32 cellular contexts compared by ENCODE assay signal in genomic region chr7:146878901-146879300, GRCh38.
"Had no signal": no experiment of that assay in that cellular context is flagged by ENCODE, and none has a peak within 500 bp of the region (broad histone marks: within the 10 kb centered on the region; RNA-seq: fewer than 3 reads in every experiment).

No MANE protein-coding gene starts in this region.

- H3K4me1 ChIP-seq: esophagus muscularis mucosa, foreskin keratinocyte, gastrocnemius medialis, heart left ventricle had no signal

- H3K4me3 Mint-ChIP-seq: activated CD4-positive, alpha-beta memory T cell treated with anti-CD3 and anti-CD28 coated beads, Interleukin-2, amount 10 ng/mL, durations not matched to agents 7 days and 5 days; activated CD4-positive, alpha-beta T cell treated with anti-CD3 and anti-CD28 coated beads, Interleukin-2, amount 10 ng/mL, durations not matched to agents 7 days and 5 days; activated naive CD4-positive, alpha-beta T cell treated with anti-CD3 and anti-CD28 coated beads, Interleukin-2, amount 10 ng/mL, durations not matched to agents 7 days and 5 days; activated naive CD8-positive, alpha-beta T cell treated with anti-CD3 and anti-CD28 coated beads, Interleukin-2, amount 10 ng/mL, durations not matched to agents 7 days and 5 days; activated T-cell treated with anti-CD3 and anti-CD28 coated beads, Interleukin-2, amount 50 U/mL, for 24 hours; activated T-cell treated with anti-CD3 and anti-CD28 coated beads, Interleukin-2, amount 50 U/mL, for 72 hours; central memory CD8-positive, alpha-beta T cell; effector memory CD8-positive, alpha-beta T cell; T-helper 17 cell; WTC11 had no signal

- H3K9me3 ChIP-seq: esophagus muscularis mucosa, gastrocnemius medialis had no signal

- ATAC-seq: activated naive CD4-positive, alpha-beta T cell treated with anti-CD3 and anti-CD28 coated beads, Interleukin-2, amount 50 U/mL, for 72 hours; activated T-cell treated with anti-CD3 and anti-CD28 coated beads, Interleukin-2, amount 50 U/mL, for 72 hours; effector memory CD8-positive, alpha-beta T cell; foreskin keratinocyte; gastrocnemius medialis; heart left ventricle; T-helper 17 cell; WTC11 had no signal

- DNase-seq: activated CD4-positive, alpha-beta memory T cell treated with anti-CD3 and anti-CD28 coated beads, Interleukin-2, amount 10 ng/mL, durations not matched to agents 7 days and 5 days; activated CD4-positive, alpha-beta T cell treated with anti-CD3 and anti-CD28 coated beads for 1 hour; activated CD4-positive, alpha-beta T cell treated with anti-CD3 and anti-CD28 coated beads for 4 hours; activated CD4-positive, alpha-beta T cell treated with anti-CD3 and anti-CD28 coated beads, Interleukin-2, amount 10 ng/mL, durations not matched to agents 7 days and 5 days; activated CD4-positive, alpha-beta T cell treated with anti-CD3 and anti-CD28 coated beads, Interleukin-2, amount 50 U/mL, for 4 hours; activated CD8-positive, alpha-beta memory T cell treated with anti-CD3 and anti-CD28 coated beads, Interleukin-2, amount 50 U/mL, for 48 hours; activated gamma-delta T cell; activated naive CD4-positive, alpha-beta T cell; activated naive CD4-positive, alpha-beta T cell treated with anti-CD3 and anti-CD28 coated beads, Interleukin-2, amount 10 ng/mL, durations not matched to agents 7 days and 5 days; activated naive CD8-positive, alpha-beta T cell treated with anti-CD3 and anti-CD28 coated beads, Interleukin-2, amount 10 ng/mL, durations not matched to agents 7 days and 5 days; activated T-cell treated with anti-CD3 and anti-CD28 coated beads for 4 hours; activated T-cell treated with anti-CD3 and anti-CD28 coated beads, Interleukin-2, amount 50 U/mL, for 24 hours; activated T-cell treated with anti-CD3 and anti-CD28 coated beads, Interleukin-2, amount 50 U/mL, for 72 hours; amniotic stem cell; anterior cingulate cortex; brain microvascular endothelial cell; dermis blood vessel endothelial cell; effector CD4-positive, alpha-beta T cell; effector memory CD8-positive, alpha-beta T cell; erythroblast; foreskin keratinocyte; gastrocnemius medialis; glutamatergic neuron; heart left ventricle; T-helper 1 cell; T-helper 17 cell had no signal

- H3K27ac Mint-ChIP-seq: activated CD4-positive, alpha-beta memory T cell treated with anti-CD3 and anti-CD28 coated beads, Interleukin-2, amount 10 ng/mL, durations not matched to agents 7 days and 5 days; activated CD4-positive, alpha-beta T cell treated with anti-CD3 and anti-CD28 coated beads, Interleukin-2, amount 10 ng/mL, durations not matched to agents 7 days and 5 days; activated naive CD4-positive, alpha-beta T cell treated with anti-CD3 and anti-CD28 coated beads, Interleukin-2, amount 10 ng/mL, durations not matched to agents 7 days and 5 days; activated naive CD4-positive, alpha-beta T cell treated with anti-CD3 and anti-CD28 coated beads, Interleukin-2, amount 50 U/mL, for 72 hours; activated naive CD8-positive, alpha-beta T cell treated with anti-CD3 and anti-CD28 coated beads, Interleukin-2, amount 10 ng/mL, durations not matched to agents 7 days and 5 days; activated T-cell treated with anti-CD3 and anti-CD28 coated beads, Interleukin-2, amount 50 U/mL, for 24 hours; activated T-cell treated with anti-CD3 and anti-CD28 coated beads, Interleukin-2, amount 50 U/mL, for 72 hours; effector memory CD8-positive, alpha-beta T cell; T-helper 17 cell; WTC11 had no signal

- H3K36me3 ChIP-seq: brain microvascular endothelial cell, esophagus muscularis mucosa, gastrocnemius medialis, heart left ventricle had no signal

- H3K4me1 Mint-ChIP-seq: activated CD4-positive, alpha-beta memory T cell treated with anti-CD3 and anti-CD28 coated beads, Interleukin-2, amount 10 ng/mL, durations not matched to agents 7 days and 5 days; activated CD4-positive, alpha-beta T cell treated with anti-CD3 and anti-CD28 coated beads, Interleukin-2, amount 10 ng/mL, durations not matched to agents 7 days and 5 days; activated naive CD4-positive, alpha-beta T cell treated with anti-CD3 and anti-CD28 coated beads, Interleukin-2, amount 10 ng/mL, durations not matched to agents 7 days and 5 days; activated naive CD8-positive, alpha-beta T cell treated with anti-CD3 and anti-CD28 coated beads, Interleukin-2, amount 10 ng/mL, durations not matched to agents 7 days and 5 days; central memory CD8-positive, alpha-beta T cell; T-helper 17 cell had no signal

- H3K36me3 Mint-ChIP-seq: activated naive CD4-positive, alpha-beta T cell treated with anti-CD3 and anti-CD28 coated beads, Interleukin-2, amount 10 ng/mL, durations not matched to agents 7 days and 5 days; activated naive CD4-positive, alpha-beta T cell treated with anti-CD3 and anti-CD28 coated beads, Interleukin-2, amount 50 U/mL, for 72 hours; activated naive CD8-positive, alpha-beta T cell treated with anti-CD3 and anti-CD28 coated beads, Interleukin-2, amount 10 ng/mL, durations not matched to agents 7 days and 5 days; WTC11 had no signal

- H3K27me3 Mint-ChIP-seq: activated CD4-positive, alpha-beta memory T cell treated with anti-CD3 and anti-CD28 coated beads, Interleukin-2, amount 10 ng/mL, durations not matched to agents 7 days and 5 days; activated CD4-positive, alpha-beta T cell treated with anti-CD3 and anti-CD28 coated beads, Interleukin-2, amount 10 ng/mL, durations not matched to agents 7 days and 5 days; activated naive CD4-positive, alpha-beta T cell treated with anti-CD3 and anti-CD28 coated beads, Interleukin-2, amount 10 ng/mL, durations not matched to agents 7 days and 5 days; activated naive CD8-positive, alpha-beta T cell treated with anti-CD3 and anti-CD28 coated beads, Interleukin-2, amount 10 ng/mL, durations not matched to agents 7 days and 5 days; activated T-cell treated with anti-CD3 and anti-CD28 coated beads, Interleukin-2, amount 50 U/mL, for 24 hours; central memory CD8-positive, alpha-beta T cell; effector memory CD8-positive, alpha-beta T cell; T-helper 17 cell had no signal

- H3K27ac ChIP-seq: brain microvascular endothelial cell, coronary artery, esophagus muscularis mucosa, foreskin keratinocyte, gastrocnemius medialis, heart left ventricle, VCaP had no signal

- H3K4me3 ChIP-seq: coronary artery, esophagus muscularis mucosa, gastrocnemius medialis, heart left ventricle had no signal

- H3K27me3 ChIP-seq: brain microvascular endothelial cell, esophagus muscularis mucosa, foreskin keratinocyte, gastrocnemius medialis, heart left ventricle had no signal
